Comparison of ENCODE assay signal across 29 cellular contexts in genomic region chr1:63635681-63636080, GRCh38. TPM values are rescaled to one million over a fixed set of nuclear protein-coding genes. Genes with fewer than 3 reads are reported as not detected.
DNase-seq lines count a peak whose midpoint lies in the region; ATAC-seq and TF ChIP-seq lines count a peak whose summit lies in the region.
"Had no signal": no experiment of that assay in that cellular context is flagged by ENCODE, and none has a peak within 500 bp of the region (broad histone marks: within the 10 kb centered on the region; RNA-seq: fewer than 3 reads in every experiment).

No MANE protein-coding gene starts in this region.

- H3K36me3 ChIP-seq in IMR-90 (ENCODE audit: control insufficient read depth, insufficient read depth, low read length) (peaks cover 22% of the 10 kb centered on the region), uterus (no peaks in the 10 kb centered on the region)

- peaks cover 4% of the 10 kb centered on the region; the same call in 1 of the 2 replicates for H3K4me1 ChIP-seq in IMR-90 (ENCODE audit: control insufficient read depth, insufficient read depth, low read length)
- H3K4me1 ChIP-seq in uterus: no peaks in the 10 kb centered on the region

- in situ Hi-C loops in IMR-90 (cut with MboI; ENCODE audit: low sequenced_read_pairs): no loop called here

- no peak overlapping the region for H3K4ac ChIP-seq in IMR-90 (ENCODE audit: low read depth, low read length)

- BruUV-seq in IMR-90 (replicated peaks; lab: Mats Ljungman, UMichigan): no TSS peak

- TF ChIP-seq CTCF in IMR-90 (conservative IDR thresholded peaks at IDR 0.05; ENCODE audit: low read depth, low read length) (no peak), cardiac fibroblast (IDR thresholded peaks at IDR 0.05; ENCODE audit: low read depth, low read length) (no peak), uterus (IDR thresholded peaks at IDR 0.05) (no peak), GM20000 (IDR thresholded peaks at IDR 0.05; ENCODE audit: extremely low read depth, missing control alignments) (no peak)

- DNase-seq in AG08396 (ENCODE audit: low spot score) (peak; percentile 21), IMR-90 (peak; percentile 47), cardiac fibroblast (ENCODE audit: low read depth in 2 of 2) (peak; percentile 49 to 74), iris pigment epithelial cell (ENCODE audit: low read depth) (peak; percentile 45), uterus (no peak), GM20000 (ENCODE audit: low spot score) (no peak)
- DNase-seq: activated CD4-positive, alpha-beta T cell treated with anti-CD3 and anti-CD28 coated beads, Interleukin-2, amount 50 U/mL, for 1 hour; activated CD8-positive, alpha-beta memory T cell treated with anti-CD3 and anti-CD28 coated beads, Interleukin-2, amount 50 U/mL, for 4 hours; activated naive CD8-positive, alpha-beta T cell treated with anti-CD3 and anti-CD28 coated beads for 36 hours; body of pancreas; C1 segment of cervical spinal cord; DND-41; HFFc6; KBM-7; naive thymus-derived CD4-positive, alpha-beta T cell; NCI-H1436 treated with DMSO at 0.1 percent for 48 hours; NCI-H510A treated with DMSO at 0.1 percent for 48 hours; NK-92 treated with Interleukin-12 subunit alpha and Interleukin-12 subunit beta, amount 100 ng/mL, for 24 hours; occipital lobe; SHP77 treated with DMSO at 0.1 percent for 48 hours; stimulated activated CD4-positive, alpha-beta T cell treated with anti-CD3 and anti-CD28 coated beads, Interleukin-4, amount 100 ng/mL, for 1 hour; stimulated activated naive B cell treated with anti-CD40 and anti-IgM and Interleukin-4, amounts not matched to agents 10 μg/mL and 1 μg/mL and 100 μg/mL, for 72 hours; T-helper 9 cell had no signal

- WGBS in IMR-90 (ENCODE audit: extremely low coverage in 2 of 2, insufficient read length in 1 of 2), 2 experiments: no CpG with 5 or more reads among the region's 1 CpG

- H2BK20ac ChIP-seq in IMR-90 (ENCODE audit: low read depth, low read length): no peak overlapping the region

- H3K4me2 ChIP-seq in IMR-90 (ENCODE audit: low read depth, low read length): no peak overlapping the region

- H3K18ac ChIP-seq in IMR-90 (ENCODE audit: low read depth, low read length): no peak overlapping the region

- H2AK5ac ChIP-seq in IMR-90 (ENCODE audit: low read depth, low read length): no peak overlapping the region

- no peak overlapping the region for H2AK9ac ChIP-seq in IMR-90 (replicated peaks; ENCODE audit: low read depth, low read length, poor library complexity)

- dilution Hi-C loops in IMR-90 (cut with HindIII; ENCODE audit: low sequenced_read_pairs, unreplicated experiment): no loop called here

- H2BK15ac ChIP-seq in IMR-90 (ENCODE audit: low read depth, low read length): no peak overlapping the region

- H3K23ac ChIP-seq in IMR-90 (ENCODE audit: low read depth, low read length): no peak overlapping the region

- H3K9me3 ChIP-seq in IMR-90 (ENCODE audit: control insufficient read depth, insufficient read depth, low read length) (no peaks in the 10 kb centered on the region), uterus (no peaks in the 10 kb centered on the region)
- H3K9me3 ChIP-seq: body of pancreas had no signal

- no peak overlapping the region for H4K5ac ChIP-seq in IMR-90 (ENCODE audit: low read depth, low read length)

- H2BK120ac ChIP-seq in IMR-90 (ENCODE audit: low read depth, low read length): no peak overlapping the region

- H3K27me3 ChIP-seq in IMR-90 (ENCODE audit: control insufficient read depth, insufficient read depth, low read length) (no peaks in the 10 kb centered on the region), uterus (no peaks in the 10 kb centered on the region)
- H3K27me3 ChIP-seq: body of pancreas had no signal

- no peak overlapping the region for H4K91ac ChIP-seq in IMR-90 (ENCODE audit: insufficient read depth, low read depth, low read length)

- peaks cover 9% of the 10 kb centered on the region for H3K9me1 ChIP-seq in IMR-90 (ENCODE audit: insufficient read depth, low read length)

- H4K20me1 ChIP-seq in IMR-90 (ENCODE audit: insufficient read depth, low read length): no peaks in the 10 kb centered on the region

- H4K8ac ChIP-seq in IMR-90 (ENCODE audit: low read depth in 2 of 2, low read length in 2 of 2): no peak overlapping the region

- intact Hi-C loops in IMR-90 (cut with micrococcal nuclease): no loop called here
- intact Hi-C loops in uterus (cut with DNase I; ENCODE audit: low total_unique reads): no loop called here

- H3K4me3 ChIP-seq in IMR-90 (ENCODE audit: insufficient read depth, low read depth, low read length) (no peak overlapping the region), cardiac fibroblast (replicated peaks in 1 of 2; ENCODE audit: low read depth in 2 of 2, low read length in 2 of 2) (no peak overlapping the region), uterus (no peak overlapping the region)
- H3K4me3 ChIP-seq: body of pancreas, coronary artery had no signal

- TF ChIP-seq RAD21 in IMR-90 (IDR thresholded peaks at IDR 0.05; ENCODE audit: low read length): no peak

- H3K56ac ChIP-seq in IMR-90 (ENCODE audit: extremely low read depth, insufficient read depth, low read length): no peak overlapping the region

- H3K14ac ChIP-seq in IMR-90 (replicated peaks; ENCODE audit: low read depth, low read length): no peak overlapping the region

- no peak overlapping the region for H2BK5ac ChIP-seq in IMR-90 (ENCODE audit: low read depth, low read length, poor library complexity, severe bottlenecking)

- H3K9ac ChIP-seq in IMR-90 (ENCODE audit: low read depth, low read length): no peak overlapping the region

- POLR2A ChIA-PET in IMR-90 (lab: Charles Lee; ENCODE audit: unreplicated experiment): no interaction called here

- TF ChIP-seq POLR2A in IMR-90 (IDR thresholded peaks at IDR 0.05; ENCODE audit: low read depth, low read length): no peak
- no peak for TF ChIP-seq POLR2A in uterus (IDR thresholded peaks at IDR 0.05)

- CTCF ChIA-PET in IMR-90 (lab: Yijun Ruan, JAX): interaction anchor here (0.6 to 1.1 kb wide), 2 partner anchors 12 to 27 kb away, joined by 3 to 4 read pairs; no protein-coding TSS in a partner anchor

- no peak overlapping the region for H2AFZ ChIP-seq in IMR-90 (replicated peaks; ENCODE audit: low read length, poor library complexity)

- no peaks in the 10 kb centered on the region for H3K79me1 ChIP-seq in IMR-90 (ENCODE audit: low read depth in 1 of 2, low read length in 2 of 2)

- H3K27ac ChIP-seq in IMR-90 (ENCODE audit: insufficient read depth, low read length): no peak overlapping the region
- H3K27ac ChIP-seq in uterus: no peak overlapping the region
- H3K27ac ChIP-seq: body of pancreas, coronary artery had no signal

- ATAC-seq in IMR-90 (ENCODE audit: low read depth): peak; percentile 83
- no peak for ATAC-seq in HG03565 (IDR thresholded peaks at IDR 0.05; ENCODE audit: unreplicated experiment)
- no peak for ATAC-seq in HG03469 (IDR thresholded peaks at IDR 0.05; ENCODE audit: unreplicated experiment)
- ATAC-seq: activated T-helper 17 cell treated with anti-CD3 and anti-CD28 coated beads, Interleukin-2, amount 50 U/mL, for 72 hours; body of pancreas; esophagus mucosa; naive thymus-derived CD4-positive, alpha-beta T cell; stimulated activated naive B cell treated with anti-CD40 and anti-IgM and Interleukin-4, amounts not matched to agents 10 μg/mL and 1 μg/mL and 100 μg/mL, for 72 hours; WTC11 had no signal

TF ChIP-seq in IMR-90, 13 proteins besides CTCF, POLR2A, EP300 and RAD21:
- no peak for TF ChIP-seq RFX5 (IDR thresholded peaks at IDR 0.05; ENCODE audit: low read depth, low read length)
- no peak for TF ChIP-seq USF2 (IDR thresholded peaks at IDR 0.05; ENCODE audit: low read depth, low read length)
- TF ChIP-seq SMC3 (IDR thresholded peaks at IDR 0.05; ENCODE audit: low read depth, low read length): no peak
- TF ChIP-seq CHD1 (IDR thresholded peaks at IDR 0.05; ENCODE audit: low read depth, low read length): no peak
- TF ChIP-seq MXI1 (IDR thresholded peaks at IDR 0.05; ENCODE audit: borderline replicate concordance, low read depth, low read length): no peak
- TF ChIP-seq MAZ (IDR thresholded peaks at IDR 0.05; ENCODE audit: borderline replicate concordance, low read depth, low read length): no peak
- TF ChIP-seq NFE2L2 (IDR thresholded peaks at IDR 0.05; ENCODE audit: low read depth, low read length): no peak
- no peak for TF ChIP-seq ELK1 (IDR thresholded peaks at IDR 0.05; ENCODE audit: borderline replicate concordance, low read depth, low read length)
TF ChIP-seq in IMR-90: peak in this region for 0.

RNA-seq across cellular contexts. Expression of gene PGM1, which starts 42.5 kb away (rescaled TPM):
- total RNA-seq in IMR-90 (2012; rRNA removed) (82.5 and 94.5 TPM in 2 replicates), uterus (10 to 100 TPM; 17.9 to 75.8 (median 27.8) TPM)
- polyA plus RNA-seq in IMR-90 (2012; rRNA removed): 35.8 and 42.6 TPM in 2 replicates
- 31.9 and 32.3 TPM in 2 replicates for polyA plus RNA-seq in IMR-90 (2012; cell fraction: cytosol; rRNA removed)
- 12.6 and 24.0 TPM in 2 replicates for polyA plus RNA-seq in IMR-90 (2012; cell fraction: nucleus; rRNA removed; ENCODE audit: low replicate concordance)

Comparison
In these comparisons a context has a peak if more than half of its experiments do, and no peak if none do; other contexts are left out.
1. DNase-seq: peak in AG08396 (single experiment), IMR-90 (single experiment), cardiac fibroblast (2 of 2) and iris pigment epithelial cell (single experiment); none in uterus (0 of 2) and GM20000 (single experiment).